ENCODE assay signal across 20 cellular contexts in genomic region chr10:129364949-129365348, GRCh38.
DNase-seq lines count a peak whose midpoint lies in the region; TF ChIP-seq lines count a peak whose summit lies in the region.
"Had no signal": no experiment of that assay in that cellular context is flagged by ENCODE, and none has a peak within 500 bp of the region (broad histone marks: within the 10 kb centered on the region; RNA-seq: fewer than 3 reads in every experiment).

No MANE protein-coding gene starts in this region.

- H3K27me3 Mint-ChIP-seq in activated naive CD8-positive, alpha-beta T cell treated with anti-CD3 and anti-CD28 coated beads for 36 hours = peaks cover 3% of the 10 kb centered on the region

- H4K8ac ChIP-seq in neuronal stem cell (ENCODE audit: low read depth, low read length) = no peak overlapping the region

- TF ChIP-seq POLR2A in esophagus muscularis mucosa (IDR thresholded peaks at IDR 0.05; ENCODE audit: low read depth) = no peak

- H3K9me3 ChIP-seq in HEK293 (ENCODE audit: control insufficient read depth, insufficient read depth, low read depth, low read length) (no peaks in the 10 kb centered on the region), esophagus muscularis mucosa (no peaks in the 10 kb centered on the region), neuronal stem cell (replicated peaks in 1 of 2; ENCODE audit: control insufficient read depth in 2 of 2, insufficient read depth in 1 of 2, low read depth in 1 of 2, low read length in 2 of 2) (no peaks in the 10 kb centered on the region)
- H3K9me3 ChIP-seq: BLaER1, Caco-2 had no signal

- H3K36me3 ChIP-seq in HEK293 (ENCODE audit: control insufficient read depth in 2 of 2, insufficient read depth in 1 of 2, low read length in 2 of 2) (no peaks in the 10 kb centered on the region), esophagus muscularis mucosa (no peaks in the 10 kb centered on the region), neuronal stem cell (replicated peaks in 1 of 2; ENCODE audit: control insufficient read depth in 2 of 2, insufficient read depth in 2 of 2, low read length in 2 of 2) (no peaks in the 10 kb centered on the region)
- H3K36me3 ChIP-seq: BLaER1 had no signal

- intact Hi-C loops in esophagus muscularis mucosa (cut with DNase I) = no loop called here

- no peak overlapping the region for H4K91ac ChIP-seq in neuronal stem cell (ENCODE audit: low read depth, low read length, poor library complexity)

- H3K14ac ChIP-seq in neuronal stem cell (ENCODE audit: low read length) = no peak overlapping the region

- no peak overlapping the region for H2AFZ ChIP-seq in neuronal stem cell (ENCODE audit: low read length)
- H2AFZ ChIP-seq: GM23248 had no signal

- H3K27me3 ChIP-seq in esophagus muscularis mucosa (peaks cover 0 to 7% (median 0%) of the 10 kb centered on the region in 4 donors), neuronal stem cell (ENCODE audit: control insufficient read depth in 3 of 3, insufficient read depth in 3 of 3, low read depth in 1 of 3, low read length in 3 of 3) (no peaks in the 10 kb centered on the region)
- H3K27me3 ChIP-seq: BLaER1 had no signal

- H3K4me2 ChIP-seq in neuronal stem cell (ENCODE audit: insufficient read depth, low read length, poor library complexity, severe bottlenecking) = no peak overlapping the region
- H3K4me2 ChIP-seq: BLaER1 had no signal

- CTCF ChIA-PET in HEK293 (lab: Yijun Ruan, JAX) = no interaction called here

- H3K18ac ChIP-seq in neuronal stem cell (ENCODE audit: low read length) = no peak overlapping the region

- H2BK5ac ChIP-seq in neuronal stem cell (ENCODE audit: low read length) = no peak overlapping the region

- H3K4ac ChIP-seq in neuronal stem cell (ENCODE audit: low read length) = no peak overlapping the region

- no peaks in the 10 kb centered on the region for H3K79me1 ChIP-seq in neuronal stem cell (ENCODE audit: low read depth, low read length)

- H3K4me3 ChIP-seq in HEK293 (ENCODE audit: low read depth, low read length) = no peak overlapping the region
- no peak overlapping the region for H3K4me3 ChIP-seq in esophagus muscularis mucosa
- H3K4me3 ChIP-seq in neuronal stem cell (ENCODE audit: low read length in 2 of 2) = no peak overlapping the region
- H3K4me3 ChIP-seq: BLaER1, GM23248 had no signal

- H3K27ac ChIP-seq in HEK293 (ENCODE audit: extremely low read depth, low read depth, low read length) = no peak overlapping the region
- no peak overlapping the region for H3K27ac ChIP-seq in esophagus muscularis mucosa (replicated peaks in 1 of 4)
- no peak overlapping the region for H3K27ac ChIP-seq in neuronal stem cell (replicated peaks; ENCODE audit: low read length)
- H3K27ac ChIP-seq: 22Rv1, BLaER1, C4-2B, GM23248 had no signal

- H3K4me1 ChIP-seq in HEK293 (ENCODE audit: control insufficient read depth, insufficient read depth, low read length) = no peaks in the 10 kb centered on the region
- no peaks in the 10 kb centered on the region for H3K4me1 ChIP-seq in esophagus muscularis mucosa
- H3K4me1 ChIP-seq in neuronal stem cell (ENCODE audit: control insufficient read depth in 2 of 2, insufficient read depth in 1 of 2, low read depth in 1 of 2, low read length in 2 of 2) = no peaks in the 10 kb centered on the region
- H3K4me1 ChIP-seq: Caco-2 had no signal

- no peak for TF ChIP-seq CTCF in HEK293 (tag by site-specific recombination; IDR thresholded peaks at IDR 0.05)
- TF ChIP-seq CTCF in esophagus muscularis mucosa (IDR thresholded peaks at IDR 0.05) = no peak

- H2BK12ac ChIP-seq in neuronal stem cell (ENCODE audit: low read length) = no peak overlapping the region

- H3K27ac Mint-ChIP-seq in activated naive CD8-positive, alpha-beta T cell treated with anti-CD3 and anti-CD28 coated beads for 36 hours = no peak overlapping the region
- H3K27ac Mint-ChIP-seq: B cell; CD4-positive, CD25-positive, alpha-beta regulatory T cell; CD8-positive, alpha-beta T cell; H9; HFFc6 had no signal

- POLR2A ChIA-PET in HEK293 (lab: Yijun Ruan, JAX) = no interaction called here

- H3K23ac ChIP-seq in neuronal stem cell (ENCODE audit: low read depth, low read length, poor library complexity) = no peak overlapping the region

- H3K36me3 Mint-ChIP-seq in activated naive CD8-positive, alpha-beta T cell treated with anti-CD3 and anti-CD28 coated beads for 36 hours = no peaks in the 10 kb centered on the region
- H3K36me3 Mint-ChIP-seq: CD4-positive, CD25-positive, alpha-beta regulatory T cell; CD8-positive, alpha-beta T cell had no signal

- no peaks in the 10 kb centered on the region for H3K4me1 Mint-ChIP-seq in activated naive CD8-positive, alpha-beta T cell treated with anti-CD3 and anti-CD28 coated beads for 36 hours
- H3K4me1 Mint-ChIP-seq: B cell; CD4-positive, CD25-positive, alpha-beta regulatory T cell; H9 had no signal

- H2AK5ac ChIP-seq in neuronal stem cell (ENCODE audit: low read depth, low read length) = no peak overlapping the region

- WGBS in esophagus muscularis mucosa = 91% methylated on average over 6 of the region's 6 CpGs
- WGBS in neuronal stem cell (ENCODE audit: extremely low coverage in 2 of 2, insufficient read length in 2 of 2, insufficient replicate concordance in 1 of 2), 2 donors = no CpG with 5 or more reads among the region's 6 CpGs

- H2BK120ac ChIP-seq in neuronal stem cell (ENCODE audit: low read depth, low read length) = no peak overlapping the region

- no peak overlapping the region for H3K4me3 Mint-ChIP-seq in activated naive CD8-positive, alpha-beta T cell treated with anti-CD3 and anti-CD28 coated beads for 36 hours
- H3K4me3 Mint-ChIP-seq: B cell; CD4-positive, CD25-positive, alpha-beta regulatory T cell; CD8-positive, alpha-beta T cell; H9; HFFc6 had no signal

- H3K9me3 Mint-ChIP-seq in activated naive CD8-positive, alpha-beta T cell treated with anti-CD3 and anti-CD28 coated beads for 36 hours = no peaks in the 10 kb centered on the region
- H3K9me3 Mint-ChIP-seq: CD4-positive, CD25-positive, alpha-beta regulatory T cell; CD8-positive, alpha-beta T cell; H9 had no signal

- peak; percentile 8 for DNase-seq in DMS 273 (lab: John Stamatoyannopoulos, UW; ENCODE audit: unreplicated experiment)
- DNase-seq in DMS 273 treated with DMSO at 0.1 percent for 48 hours (lab: John Stamatoyannopoulos, UW) = no peak
- DNase-seq in NCI-H526 (lab: John Stamatoyannopoulos, UW) = peak; percentile 43 to 52
- DNase-seq in esophagus muscularis mucosa (ENCODE audit: extremely low spot score) = peak; percentile 55
- DNase-seq in neuronal stem cell (ENCODE audit: low spot score) = no peak
- no peak for DNase-seq in activated naive CD8-positive, alpha-beta T cell treated with anti-CD3 and anti-CD28 coated beads for 36 hours
- DNase-seq: Caco-2; CD4-positive, CD25-positive, alpha-beta regulatory T cell; CD8-positive, alpha-beta T cell; DMS53; DMS79 treated with DMSO at 0.1 percent for 48 hours; GF-D8; GM23248; H9; HFFc6 had no signal

- no peak overlapping the region for H2BK15ac ChIP-seq in neuronal stem cell (ENCODE audit: low read length)

- no peak overlapping the region for H3K9ac ChIP-seq in neuronal stem cell (ENCODE audit: low read depth, low read length, poor library complexity)
- H3K9ac ChIP-seq: BLaER1, GM23248 had no signal

- no peak for TF ChIP-seq EP300 in esophagus muscularis mucosa (IDR thresholded peaks at IDR 0.05)

TF ChIP-seq in HEK293, 187 proteins besides CTCF, POLR2A, EP300 and RAD21 (continues in another document):
- TF ChIP-seq, protein P1, sequence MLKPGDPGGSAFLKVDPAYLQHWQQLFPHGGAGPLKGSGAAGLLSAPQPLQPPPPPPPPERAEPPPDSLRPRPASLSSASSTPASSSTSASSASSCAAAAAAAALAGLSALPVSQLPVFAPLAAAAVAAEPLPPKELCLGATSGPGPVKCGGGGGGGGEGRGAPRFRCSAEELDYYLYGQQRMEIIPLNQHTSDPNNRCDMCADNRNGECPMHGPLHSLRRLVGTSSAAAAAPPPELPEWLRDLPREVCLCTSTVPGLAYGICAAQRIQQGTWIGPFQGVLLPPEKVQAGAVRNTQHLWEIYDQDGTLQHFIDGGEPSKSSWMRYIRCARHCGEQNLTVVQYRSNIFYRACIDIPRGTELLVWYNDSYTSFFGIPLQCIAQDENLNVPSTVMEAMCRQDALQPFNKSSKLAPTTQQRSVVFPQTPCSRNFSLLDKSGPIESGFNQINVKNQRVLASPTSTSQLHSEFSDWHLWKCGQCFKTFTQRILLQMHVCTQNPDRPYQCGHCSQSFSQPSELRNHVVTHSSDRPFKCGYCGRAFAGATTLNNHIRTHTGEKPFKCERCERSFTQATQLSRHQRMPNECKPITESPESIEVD (tag by site-specific recombination; IDR thresholded peaks at IDR 0.05) = peak; percentile 46; the same call in 1 of the 2 replicates
- TF ChIP-seq, protein P2, sequence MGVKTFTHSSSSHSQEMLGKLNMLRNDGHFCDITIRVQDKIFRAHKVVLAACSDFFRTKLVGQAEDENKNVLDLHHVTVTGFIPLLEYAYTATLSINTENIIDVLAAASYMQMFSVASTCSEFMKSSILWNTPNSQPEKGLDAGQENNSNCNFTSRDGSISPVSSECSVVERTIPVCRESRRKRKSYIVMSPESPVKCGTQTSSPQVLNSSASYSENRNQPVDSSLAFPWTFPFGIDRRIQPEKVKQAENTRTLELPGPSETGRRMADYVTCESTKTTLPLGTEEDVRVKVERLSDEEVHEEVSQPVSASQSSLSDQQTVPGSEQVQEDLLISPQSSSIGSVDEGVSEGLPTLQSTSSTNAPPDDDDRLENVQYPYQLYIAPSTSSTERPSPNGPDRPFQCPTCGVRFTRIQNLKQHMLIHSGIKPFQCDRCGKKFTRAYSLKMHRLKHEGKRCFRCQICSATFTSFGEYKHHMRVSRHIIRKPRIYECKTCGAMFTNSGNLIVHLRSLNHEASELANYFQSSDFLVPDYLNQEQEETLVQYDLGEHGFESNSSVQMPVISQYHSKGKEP (tag by site-specific recombination; IDR thresholded peaks at IDR 0.05) = 0 out of 2 replicates have a peak, but pooled peaks have one; percentile 38
- TF ChIP-seq OSR2 (tag by site-specific recombination; IDR thresholded peaks at IDR 0.05) (peak; percentile 73), GFI1B (tag by site-specific recombination; IDR thresholded peaks at IDR 0.05) (0 out of 2 replicates have a peak, but pooled peaks have one; percentile 20)
- TF ChIP-seq, protein P3, sequence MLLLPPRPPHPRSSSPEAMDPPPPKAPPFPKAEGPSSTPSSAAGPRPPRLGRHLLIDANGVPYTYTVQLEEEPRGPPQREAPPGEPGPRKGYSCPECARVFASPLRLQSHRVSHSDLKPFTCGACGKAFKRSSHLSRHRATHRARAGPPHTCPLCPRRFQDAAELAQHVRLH (tag by site-specific recombination; IDR thresholded peaks at IDR 0.05) = no peak

Comparison
In these comparisons a context has a peak if more than half of its experiments do, and no peak if none do; other contexts are left out.
1. DNase-seq: peak in DMS 273 (single experiment), NCI-H526 (2 of 2) and esophagus muscularis mucosa (single experiment); none in DMS 273 treated with DMSO at 0.1 percent for 48 hours (single experiment), neuronal stem cell (single experiment) and activated naive CD8-positive, alpha-beta T cell treated with anti-CD3 and anti-CD28 coated beads for 36 hours (single experiment).